ENCODE assay signal across 8 cellular contexts in the genomic region with DNA sequence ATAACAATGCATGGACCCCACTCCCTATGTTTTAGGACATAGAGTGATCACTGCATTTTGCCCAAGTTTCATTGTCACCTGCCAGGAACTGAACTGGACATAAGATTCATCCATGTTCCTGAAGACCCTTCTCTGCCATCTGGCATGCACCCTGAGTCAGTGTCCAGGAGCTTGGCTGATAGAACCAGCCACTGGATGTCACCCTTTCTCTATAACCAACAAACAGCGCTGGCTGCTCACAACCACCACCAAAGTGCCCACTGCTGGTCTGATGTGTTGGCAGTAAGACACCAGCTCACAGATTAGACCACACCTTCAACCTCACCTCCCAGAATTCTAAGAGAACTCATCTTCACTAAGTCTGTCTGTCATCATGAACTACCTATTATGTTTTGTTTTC.
A peak's percentile ranks its signal among the peaks of the same experiment; 100 is the strongest.
DNase-seq lines count a peak whose midpoint lies in the region; ATAC-seq and TF ChIP-seq lines count a peak whose summit lies in the region.

No MANE protein-coding gene starts in this region.

- H3K27ac Mint-ChIP-seq in GM23338 (no peak overlapping the region), neural progenitor cell (no peak overlapping the region)
- H3K27ac Mint-ChIP-seq in activated CD4-positive, alpha-beta T cell treated with anti-CD3 and anti-CD28 coated beads, Interleukin-2, amount 10 ng/mL, durations not matched to agents 7 days and 5 days = no peak overlapping the region

- H3K9me3 Mint-ChIP-seq in GM23338 (no peaks in the 10 kb centered on the region), neural progenitor cell (no peaks in the 10 kb centered on the region)
- H3K9me3 Mint-ChIP-seq in activated CD4-positive, alpha-beta T cell treated with anti-CD3 and anti-CD28 coated beads, Interleukin-2, amount 10 ng/mL, durations not matched to agents 7 days and 5 days = no peaks in the 10 kb centered on the region

- no peaks in the 10 kb centered on the region for H3K27me3 ChIP-seq in GM23338 (ENCODE audit: insufficient read depth)
- no peaks in the 10 kb centered on the region for H3K27me3 ChIP-seq in neural progenitor cell
- H3K27me3 ChIP-seq in lower lobe of right lung (ENCODE audit: low read depth) = no peaks in the 10 kb centered on the region

- H3K27ac ChIP-seq in GM23338 (ENCODE audit: low read depth) (no peak overlapping the region), neural progenitor cell (no peak overlapping the region), lower lobe of right lung (no peak overlapping the region)

- H4K20me1 ChIP-seq in GM23338 (replicated peaks; ENCODE audit: insufficient read depth) = no peaks in the 10 kb centered on the region
- no peaks in the 10 kb centered on the region for H4K20me1 ChIP-seq in neural progenitor cell (ENCODE audit: low read depth)

- H3K4me2 ChIP-seq in GM23338 (no peak overlapping the region), neural progenitor cell (no peak overlapping the region)

- H3K4me3 ChIP-seq in GM23338 (no peak overlapping the region), neural progenitor cell (no peak overlapping the region), lower lobe of right lung (no peak overlapping the region)

- no peaks in the 10 kb centered on the region for H3K79me2 ChIP-seq in GM23338 (replicated peaks; ENCODE audit: insufficient read depth)
- H3K79me2 ChIP-seq in neural progenitor cell (ENCODE audit: low read depth) = no peaks in the 10 kb centered on the region

- H3K36me3 Mint-ChIP-seq in GM23338 (ENCODE audit: low read depth) (no peaks in the 10 kb centered on the region), neural progenitor cell (no peaks in the 10 kb centered on the region)
- no peaks in the 10 kb centered on the region for H3K36me3 Mint-ChIP-seq in activated CD4-positive, alpha-beta T cell treated with anti-CD3 and anti-CD28 coated beads, Interleukin-2, amount 10 ng/mL, durations not matched to agents 7 days and 5 days (ENCODE audit: low read depth)

- ATAC-seq in GM23338 (peak; percentile 99), GM18520 (IDR thresholded peaks at IDR 0.05; ENCODE audit: unreplicated experiment) (no peak), lower lobe of right lung (no peak)

- H3K4me3 Mint-ChIP-seq in GM23338 = no peak overlapping the region
- H3K4me3 Mint-ChIP-seq in neural progenitor cell = no peak overlapping the region
- no peak overlapping the region for H3K4me3 Mint-ChIP-seq in activated CD4-positive, alpha-beta T cell treated with anti-CD3 and anti-CD28 coated beads, Interleukin-2, amount 10 ng/mL, durations not matched to agents 7 days and 5 days

- CTCF ChIA-PET in activated CD4-positive, alpha-beta T cell treated with anti-CD3 and anti-CD28 coated beads, Interleukin-2, amount 10 ng/mL, durations not matched to agents 7 days and 5 days (lab: Charles Lee) = interaction anchor here (0.7 kb wide), 1 partner anchor 141 kb away, joined by 3 read pairs; no protein-coding TSS in a partner anchor

- H2AFZ ChIP-seq in GM23338 (no peak overlapping the region), neural progenitor cell (replicated peaks) (no peak overlapping the region)

- H3K36me3 ChIP-seq in GM23338 (ENCODE audit: insufficient read depth) = no peaks in the 10 kb centered on the region
- no peaks in the 10 kb centered on the region for H3K36me3 ChIP-seq in neural progenitor cell
- no peaks in the 10 kb centered on the region for H3K36me3 ChIP-seq in lower lobe of right lung

- TF ChIP-seq CTCF in GM23338 (conservative IDR thresholded peaks at IDR 0.05; ENCODE audit: low read depth in 2 of 2) (peak; percentile 68 to 92), neural progenitor cell (IDR thresholded peaks at IDR 0.05) (peak; percentile 58), lower lobe of right lung (IDR thresholded peaks at IDR 0.05) (no peak)

- no peaks in the 10 kb centered on the region for H3K9me2 ChIP-seq in GM23338 (ENCODE audit: insufficient read depth)

- intact Hi-C loops in lower lobe of right lung (cut with DNase I) = no loop called here

- POLR2A ChIA-PET in activated CD4-positive, alpha-beta T cell treated with anti-CD3 and anti-CD28 coated beads, Interleukin-2, amount 10 ng/mL, durations not matched to agents 7 days and 5 days (lab: Charles Lee) = no interaction called here

- H3K4me1 Mint-ChIP-seq in GM23338 = no peaks in the 10 kb centered on the region; the same call in 2 of the 3 replicates
- H3K4me1 Mint-ChIP-seq in neural progenitor cell = no peaks in the 10 kb centered on the region
- H3K4me1 Mint-ChIP-seq in activated CD4-positive, alpha-beta T cell treated with anti-CD3 and anti-CD28 coated beads, Interleukin-2, amount 10 ng/mL, durations not matched to agents 7 days and 5 days = no peaks in the 10 kb centered on the region

- H3K9me3 ChIP-seq in neural progenitor cell (ENCODE audit: low read depth) = no peaks in the 10 kb centered on the region
- H3K9me3 ChIP-seq in lower lobe of right lung = no peaks in the 10 kb centered on the region

- H3F3A ChIP-seq in GM23338 (replicated peaks; ENCODE audit: low read depth) (no peaks in the 10 kb centered on the region), neural progenitor cell (ENCODE audit: low read depth) (no peaks in the 10 kb centered on the region)

- H3K9ac ChIP-seq in neural progenitor cell = no peak overlapping the region

- DNase-seq in A172 (ENCODE audit: low spot score) (peak; percentile 61), GM23338 (ENCODE audit: low spot score) (peak; percentile 77), NCI-H2196 treated with DMSO at 0.1 percent for 48 hours (lab: John Stamatoyannopoulos, UW; ENCODE audit: unreplicated experiment) (peak; percentile 1), cerebellar cortex (ENCODE audit: low spot score) (peak; percentile 66), neural progenitor cell (ENCODE audit: low spot score) (peak; percentile 64), lower lobe of right lung (no peak)
- DNase-seq in activated CD4-positive, alpha-beta T cell treated with anti-CD3 and anti-CD28 coated beads, Interleukin-2, amount 10 ng/mL, durations not matched to agents 7 days and 5 days = no peak

- H3K27me3 Mint-ChIP-seq in GM23338 (ENCODE audit: insufficient read depth, low read depth, poor library complexity) (no peaks in the 10 kb centered on the region), neural progenitor cell (ENCODE audit: insufficient read depth, low read depth) (peaks cover 4% of the 10 kb centered on the region)
- H3K27me3 Mint-ChIP-seq in activated CD4-positive, alpha-beta T cell treated with anti-CD3 and anti-CD28 coated beads, Interleukin-2, amount 10 ng/mL, durations not matched to agents 7 days and 5 days = no peaks in the 10 kb centered on the region

- H3K4me1 ChIP-seq in GM23338 (ENCODE audit: insufficient read depth) (no peaks in the 10 kb centered on the region), neural progenitor cell (no peaks in the 10 kb centered on the region), lower lobe of right lung (no peaks in the 10 kb centered on the region)

TF ChIP-seq in GM23338, 12 proteins besides CTCF, POLR2A, EP300 and RAD21:
- no peak for TF ChIP-seq EZH2phosphoT487 (IDR thresholded peaks at IDR 0.05; ENCODE audit: unreplicated experiment)
TF ChIP-seq in GM23338: peak in this region for 0.

Comparison
In these comparisons a context has a peak if more than half of its experiments do, and no peak if none do; other contexts are left out.
1. DNase-seq: peak in A172 (single experiment), GM23338 (single experiment), NCI-H2196 treated with DMSO at 0.1 percent for 48 hours (single experiment), cerebellar cortex (single experiment) and neural progenitor cell (single experiment); none in lower lobe of right lung (single experiment) and activated CD4-positive, alpha-beta T cell treated with anti-CD3 and anti-CD28 coated beads, Interleukin-2, amount 10 ng/mL, durations not matched to agents 7 days and 5 days (single experiment).